ENCODE assay signal across 35 cellular contexts in the genomic region with DNA sequence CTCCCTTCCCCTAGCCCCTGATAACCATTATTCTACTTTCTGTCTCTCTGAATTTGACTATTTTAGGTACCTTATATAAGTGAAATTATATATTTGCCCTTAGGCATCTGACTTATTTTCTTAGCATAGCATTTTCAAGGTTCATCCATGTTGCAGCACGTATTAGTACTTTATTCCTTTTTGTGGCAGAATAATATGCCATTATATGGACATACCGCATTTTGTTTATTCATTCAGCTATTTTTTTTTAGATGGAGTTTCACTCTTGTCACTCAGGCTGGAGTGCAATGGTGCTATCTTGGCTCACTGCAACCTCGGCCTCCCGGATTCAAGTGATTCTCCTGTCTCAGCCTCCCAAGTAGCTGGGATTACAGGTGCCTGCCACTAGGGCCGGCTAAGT.
DNase-seq lines count a peak whose midpoint lies in the region; ATAC-seq and TF ChIP-seq lines count a peak whose summit lies in the region.
"Had no signal": no experiment of that assay in that cellular context is flagged by ENCODE, and none has a peak within 500 bp of the region (broad histone marks: within the 10 kb centered on the region; RNA-seq: fewer than 3 reads in every experiment).

No MANE protein-coding gene starts in this region.

- H3K4me3 Mint-ChIP-seq in endodermal cell, result no peak overlapping the region
- H3K4me3 Mint-ChIP-seq: B cell; CD14-positive monocyte; CD4-positive, alpha-beta memory T cell; CD4-positive, alpha-beta T cell; CD4-positive, CD25-positive, alpha-beta regulatory T cell; CD8-positive, alpha-beta memory T cell; CD8-positive, alpha-beta T cell had no signal

- no peak overlapping the region for H2AFZ ChIP-seq in SK-N-SH (ENCODE audit: low read depth)
- H2AFZ ChIP-seq in MM.1S (ENCODE audit: low read length), result no peak overlapping the region

- POLR2A ChIA-PET in SK-N-SH (lab: Yijun Ruan, JAX), result no interaction called here
- POLR2A ChIA-PET in HEK293 (lab: Yijun Ruan, JAX), result no interaction called here

- H3K9me3 Mint-ChIP-seq in endodermal cell, result peaks cover 11% of the 10 kb centered on the region
- H3K9me3 Mint-ChIP-seq: CD4-positive, alpha-beta T cell had no signal

- no peak overlapping the region for H3K27ac ChIP-seq in SK-N-SH (ENCODE audit: low read depth in 2 of 2, low read length in 1 of 2)
- H3K27ac ChIP-seq in HEK293 (ENCODE audit: extremely low read depth, low read depth, low read length), result no peak overlapping the region
- no peak overlapping the region for H3K27ac ChIP-seq in MM.1S (ENCODE audit: low read length)
- H3K27ac ChIP-seq in endodermal cell (ENCODE audit: low read depth, low read length), result no peak overlapping the region
- H3K27ac ChIP-seq: 22Rv1; A549; BLaER1; BLaER1 treated with 17β-estradiol and CSF1 and Interleukin-3, amounts not matched to agents 10 nM and 100 nM; C4-2B had no signal

- 76% methylated on average over 4 of the region's 5 CpGs for WGBS in SK-N-SH (ENCODE audit: low lambda C conversion rate)
- WGBS in endodermal cell (ENCODE audit: insufficient coverage in 1 of 2, insufficient read length in 1 of 2), 2 experiments, result 91 to 95% methylated on average over 3 to 5 of the region's 5 CpGs

- peaks cover 23% of the 10 kb centered on the region for H3K27me3 Mint-ChIP-seq in endodermal cell (ENCODE audit: insufficient read depth)
- H3K27me3 Mint-ChIP-seq: CD4-positive, alpha-beta T cell; CD4-positive, CD25-positive, alpha-beta regulatory T cell had no signal

- no peaks in the 10 kb centered on the region for H4K20me1 ChIP-seq in SK-N-SH (ENCODE audit: insufficient read depth)
- no peaks in the 10 kb centered on the region for H4K20me1 ChIP-seq in MM.1S (ENCODE audit: insufficient read depth, low read length)
- H4K20me1 ChIP-seq: BLaER1; BLaER1 treated with 17β-estradiol and CSF1 and Interleukin-3, amounts not matched to agents 10 nM and 100 nM had no signal

- no peaks in the 10 kb centered on the region for H3K36me3 Mint-ChIP-seq in endodermal cell (ENCODE audit: low read depth)
- H3K36me3 Mint-ChIP-seq: CD14-positive monocyte; CD4-positive, alpha-beta memory T cell; CD4-positive, CD25-positive, alpha-beta regulatory T cell; CD8-positive, alpha-beta T cell had no signal

- H3K4me3 ChIP-seq in SK-N-SH (ENCODE audit: low read depth in 2 of 2, low read length in 1 of 2) (no peak overlapping the region), HEK293 (ENCODE audit: low read depth, low read length) (no peak overlapping the region), MM.1S (ENCODE audit: low read length) (no peak overlapping the region), endodermal cell (ENCODE audit: low read length) (peak overlapping the region; percentile 2)
- H3K4me3 ChIP-seq: A549; BLaER1; BLaER1 treated with 17β-estradiol and CSF1 and Interleukin-3, amounts not matched to agents 10 nM and 100 nM had no signal

- TF ChIP-seq EP300 in SK-N-SH (IDR thresholded peaks at IDR 0.05; ENCODE audit: borderline replicate concordance in 1 of 2, low read depth in 1 of 2, low read length in 1 of 2), result no peak

- H3K27me3 ChIP-seq in SK-N-SH (ENCODE audit: insufficient read depth) (0 out of 2 replicates have a peak, but pooled peaks cover 4% of the 10 kb centered on the region), MM.1S (replicated peaks; ENCODE audit: insufficient read depth, low read length) (no peaks in the 10 kb centered on the region), endodermal cell (ENCODE audit: control insufficient read depth, insufficient read depth, low read length, poor library complexity, severe bottlenecking) (no peaks in the 10 kb centered on the region)
- H3K27me3 ChIP-seq: BE2C; BLaER1; BLaER1 treated with 17β-estradiol and CSF1 and Interleukin-3, amounts not matched to agents 10 nM and 100 nM had no signal

- DNase-seq in SK-N-SH (no peak), MM.1S (peak; percentile 0), endodermal cell (no peak), NCI-H510A treated with DMSO at 0.1 percent for 48 hours (lab: John Stamatoyannopoulos, UW) (no peak)
- DNase-seq: 8988T; ACHN; AML-193; BE2C; C1 segment of cervical spinal cord; Caco-2; Calu3; CD4-positive, alpha-beta memory T cell; CD4-positive, alpha-beta T cell; CD4-positive, CD25-positive, alpha-beta regulatory T cell; CD8-positive, alpha-beta memory T cell; CD8-positive, alpha-beta T cell; COR-L47; DMS 273 treated with DMSO at 0.1 percent for 48 hours; DMS153; DMS53; DMS79; DMS79 treated with DMSO at 0.1 percent for 48 hours; DND-41; EL had no signal

- H3K9me3 ChIP-seq in SK-N-SH (no peaks in the 10 kb centered on the region), HEK293 (ENCODE audit: control insufficient read depth, insufficient read depth, low read depth, low read length) (no peaks in the 10 kb centered on the region), MM.1S (replicated peaks; ENCODE audit: insufficient read depth, low read length) (no peaks in the 10 kb centered on the region), endodermal cell (ENCODE audit: control insufficient read depth, low read length) (peaks cover 20% of the 10 kb centered on the region)
- H3K9me3 ChIP-seq: A549, BE2C, Caco-2 had no signal

- H3K36me3 ChIP-seq in SK-N-SH (replicated peaks in 1 of 2; ENCODE audit: control insufficient read depth in 1 of 2, insufficient read depth in 2 of 2, low read length in 1 of 2), result no peaks in the 10 kb centered on the region
- no peaks in the 10 kb centered on the region for H3K36me3 ChIP-seq in HEK293 (ENCODE audit: control insufficient read depth in 2 of 2, insufficient read depth in 1 of 2, low read length in 2 of 2)
- no peaks in the 10 kb centered on the region for H3K36me3 ChIP-seq in MM.1S (replicated peaks; ENCODE audit: insufficient read depth, low read length)
- no peaks in the 10 kb centered on the region for H3K36me3 ChIP-seq in endodermal cell (ENCODE audit: control insufficient read depth, insufficient read depth, low read length)
- H3K36me3 ChIP-seq: BE2C; BLaER1; BLaER1 treated with 17β-estradiol and CSF1 and Interleukin-3, amounts not matched to agents 10 nM and 100 nM had no signal

- CTCF ChIA-PET in SK-N-SH (lab: Yijun Ruan, JAX), result interaction anchor here (0.8 kb wide), 1 partner anchor 21 kb away, joined by 3 read pairs; no protein-coding TSS in a partner anchor
- CTCF ChIA-PET in HEK293 (lab: Yijun Ruan, JAX), result interaction anchor here (0.6 kb wide), 1 partner anchor 20 kb away, joined by 3 read pairs; no protein-coding TSS in a partner anchor

- H3K79me2 ChIP-seq in SK-N-SH (ENCODE audit: insufficient read depth) (no peaks in the 10 kb centered on the region), MM.1S (ENCODE audit: low read length) (no peaks in the 10 kb centered on the region)

- H3K9ac ChIP-seq in SK-N-SH, result no peak overlapping the region
- no peak overlapping the region for H3K9ac ChIP-seq in MM.1S (ENCODE audit: low read length)
- H3K9ac ChIP-seq in endodermal cell (ENCODE audit: extremely low read depth, low read length, poor library complexity, severe bottlenecking), result no peak overlapping the region
- H3K9ac ChIP-seq: BLaER1; BLaER1 treated with 17β-estradiol and CSF1 and Interleukin-3, amounts not matched to agents 10 nM and 100 nM had no signal

- peaks cover 15% of the 10 kb centered on the region for H3K4me1 Mint-ChIP-seq in endodermal cell
- H3K4me1 Mint-ChIP-seq: B cell; CD14-positive monocyte; CD4-positive, alpha-beta memory T cell; CD4-positive, CD25-positive, alpha-beta regulatory T cell; CD8-positive, alpha-beta memory T cell had no signal

- TF ChIP-seq RAD21 in SK-N-SH (IDR thresholded peaks at IDR 0.05; ENCODE audit: low read length), result no peak

- H3F3A ChIP-seq in SK-N-SH (replicated peaks; ENCODE audit: insufficient read depth), result no peaks in the 10 kb centered on the region
- no peaks in the 10 kb centered on the region for H3F3A ChIP-seq in MM.1S (ENCODE audit: insufficient read depth, low read length)

- no peak for TF ChIP-seq CTCF in SK-N-SH (IDR thresholded peaks at IDR 0.05)
- no peak for TF ChIP-seq CTCF in HEK293 (tag by site-specific recombination; IDR thresholded peaks at IDR 0.05)
- no peak for TF ChIP-seq CTCF in MM.1S (IDR thresholded peaks at IDR 0.05; ENCODE audit: low read length)
- peak; percentile 25 for TF ChIP-seq CTCF in endodermal cell (conservative IDR thresholded peaks at IDR 0.05)

- H3K9me2 ChIP-seq in SK-N-SH (no peaks in the 10 kb centered on the region), MM.1S (replicated peaks; ENCODE audit: insufficient read depth, low read length) (no peaks in the 10 kb centered on the region)

- no peak overlapping the region for H3K27ac Mint-ChIP-seq in endodermal cell
- H3K27ac Mint-ChIP-seq: B cell; CD14-positive monocyte; CD4-positive, alpha-beta memory T cell; CD4-positive, alpha-beta T cell; CD4-positive, CD25-positive, alpha-beta regulatory T cell; CD8-positive, alpha-beta memory T cell; CD8-positive, alpha-beta T cell had no signal

- ATAC-seq in SK-N-SH treated with all-trans-retinoic acid at 6 μM for 48 hours, result no peak
- no peak for ATAC-seq in HG03460 (IDR thresholded peaks at IDR 0.05; ENCODE audit: unreplicated experiment)
- ATAC-seq in GM21390 (IDR thresholded peaks at IDR 0.05; ENCODE audit: unreplicated experiment), result no peak
- ATAC-seq: A549; CD8-positive, alpha-beta T cell had no signal

- H3K4me2 ChIP-seq in SK-N-SH (no peak overlapping the region), MM.1S (ENCODE audit: low read depth, low read length) (no peak overlapping the region)
- H3K4me2 ChIP-seq: A549; BLaER1; BLaER1 treated with 17β-estradiol and CSF1 and Interleukin-3, amounts not matched to agents 10 nM and 100 nM had no signal

- H3K4me1 ChIP-seq in SK-N-SH (ENCODE audit: control insufficient read depth in 1 of 2, insufficient read depth in 2 of 2, low read depth in 1 of 2, low read length in 1 of 2), result no peaks in the 10 kb centered on the region
- H3K4me1 ChIP-seq in HEK293 (ENCODE audit: control insufficient read depth, insufficient read depth, low read length), result no peaks in the 10 kb centered on the region
- no peaks in the 10 kb centered on the region for H3K4me1 ChIP-seq in MM.1S (ENCODE audit: low read length)
- H3K4me1 ChIP-seq in endodermal cell (ENCODE audit: control insufficient read depth, insufficient read depth, low read length), result peaks cover 7% of the 10 kb centered on the region
- H3K4me1 ChIP-seq: A549; BE2C; BLaER1; BLaER1 treated with 17β-estradiol and CSF1 and Interleukin-3, amounts not matched to agents 10 nM and 100 nM; Caco-2 had no signal

TF ChIP-seq in SK-N-SH treated with all-trans-retinoic acid at 6 μM for 48 hours, 23 proteins besides CTCF, POLR2A, EP300 and RAD21:
- peak; percentile 93 for TF ChIP-seq ZNF8 (CRISPR knock-in tag; IDR thresholded peaks at IDR 0.05)
- TF ChIP-seq SNAI2 (CRISPR knock-in tag; IDR thresholded peaks at IDR 0.05), result no peak
TF ChIP-seq in SK-N-SH treated with all-trans-retinoic acid at 6 μM for 48 hours: peak in this region for 1.

TF ChIP-seq in SK-N-SH, 30 proteins besides CTCF, POLR2A, EP300 and RAD21 (continues in another document):
- TF ChIP-seq GABPA (IDR thresholded peaks at IDR 0.05; ENCODE audit: low read depth) (no peak), EZH2phosphoT487 (IDR thresholded peaks at IDR 0.05; ENCODE audit: borderline replicate concordance, low read depth) (no peak), FOXM1 (IDR thresholded peaks at IDR 0.05; ENCODE audit: low read depth) (no peak)

TF ChIP-seq in HEK293, 187 proteins besides CTCF, POLR2A, EP300 and RAD21:
- TF ChIP-seq ZNF561 (tag by site-specific recombination; IDR thresholded peaks at IDR 0.05; ENCODE audit: borderline replicate concordance), result no peak
- TF ChIP-seq ZNF146 (tag by site-specific recombination; IDR thresholded peaks at IDR 0.05), result 0 out of 2 replicates have a peak, but pooled peaks have one; percentile 5
TF ChIP-seq in HEK293: peak in this region for 1.
